31 cellular contexts compared by ENCODE assay signal in the genomic region with DNA sequence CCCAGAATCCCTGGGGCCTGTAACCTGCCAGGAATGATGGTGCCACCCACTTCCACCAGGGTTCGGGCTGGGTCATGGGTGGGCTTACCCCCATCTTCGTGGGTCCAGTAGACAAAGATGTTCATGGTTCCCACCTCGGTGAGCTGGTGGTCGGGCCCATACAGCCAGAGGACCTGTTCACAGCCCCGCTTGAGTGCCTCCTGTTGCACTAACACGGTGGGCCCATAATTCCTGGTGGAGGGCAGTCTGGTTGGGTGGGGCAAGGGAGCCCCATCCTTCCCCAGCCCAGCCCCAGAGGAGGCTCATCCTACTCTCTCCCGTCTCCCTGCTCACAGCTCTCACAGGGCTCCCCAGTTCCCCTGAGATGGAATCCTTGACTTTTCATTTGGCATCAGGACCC. TPM values are rescaled to one million over a fixed set of nuclear protein-coding genes. Genes with fewer than 3 reads are reported as not detected.
"Had no signal": no experiment of that assay in that cellular context is flagged by ENCODE, and none has a peak within 500 bp of the region (broad histone marks: within the 10 kb centered on the region; RNA-seq: fewer than 3 reads in every experiment).

No MANE protein-coding gene starts in this region.

- H3K4me3 ChIP-seq: hepatocyte, sigmoid colon, smooth muscle cell, thoracic aorta, upper lobe of left lung had no signal

- H3K4me2 ChIP-seq: hepatocyte, SK-N-SH, smooth muscle cell had no signal

- H3K27me3 ChIP-seq: hepatocyte, sigmoid colon, upper lobe of left lung had no signal

- H3K9ac ChIP-seq: SK-N-SH had no signal

- H3K4me3 Mint-ChIP-seq: activated naive CD8-positive, alpha-beta T cell treated with anti-CD3 and anti-CD28 coated beads for 36 hours; memory B cell had no signal

- FAIRE-seq: astrocyte had no signal

- H3K27ac Mint-ChIP-seq: activated naive CD8-positive, alpha-beta T cell treated with anti-CD3 and anti-CD28 coated beads for 36 hours; memory B cell; progenitor cell of endocrine pancreas had no signal

- H3K27ac ChIP-seq: hepatocyte had no signal

- DNase-seq: activated CD4-positive, alpha-beta T cell treated with anti-CD3 and anti-CD28 coated beads for 4 hours; activated CD4-positive, alpha-beta T cell treated with anti-CD3 and anti-CD28 coated beads, Interleukin-2, amount 50 U/mL, for 48 hours; activated CD4-positive, CD25-positive, alpha-beta regulatory T cell; activated CD8-positive, alpha-beta memory T cell treated with anti-CD3 and anti-CD28 coated beads, Interleukin-2, amount 50 U/mL, for 48 hours; activated gamma-delta T cell; activated naive CD8-positive, alpha-beta T cell treated with anti-CD3 and anti-CD28 coated beads for 36 hours; activated T-cell treated with anti-CD3 and anti-CD28 coated beads, Interleukin-2, amount 50 U/mL, for 48 hours; central memory CD4-positive, alpha-beta T cell; dermis blood vessel endothelial cell; effector CD8-positive, alpha-beta T cell; foreskin melanocyte; glutamatergic neuron; retina; sigmoid colon; stimulated activated CD4-positive, alpha-beta T cell treated with anti-CD3 and anti-CD28 coated beads, Interleukin-15, amount 100 ng/mL, for 24 hours; stimulated activated CD8-positive, alpha-beta memory T cell treated with anti-CD3 and anti-CD28 coated beads, Interleukin-4, amount 100 ng/mL, for 48 hours; stimulated activated naive CD4-positive, alpha-beta T cell; T-cell had no signal

- H3K9me3 ChIP-seq: sigmoid colon, SK-N-SH, thoracic aorta, upper lobe of left lung had no signal

- H3K9me3 Mint-ChIP-seq: activated naive CD8-positive, alpha-beta T cell treated with anti-CD3 and anti-CD28 coated beads for 36 hours; memory B cell; T-cell had no signal

- H3K27me3 Mint-ChIP-seq: activated naive CD8-positive, alpha-beta T cell treated with anti-CD3 and anti-CD28 coated beads for 36 hours; memory B cell; progenitor cell of endocrine pancreas; T-cell had no signal

- H3K36me3 Mint-ChIP-seq: T-cell had no signal

RNA-seq across cellular contexts. Expression of a gene that starts 41.8 kb away (rescaled TPM):
- total RNA-seq: activated CD8-positive, alpha-beta memory T cell treated with anti-CD3 and anti-CD28 coated beads for 36 hours; activated naive CD8-positive, alpha-beta T cell treated with anti-CD3 and anti-CD28 coated beads for 36 hours; astrocyte; dermis blood vessel endothelial cell; esophagus mucosa; hepatocyte; osteoblast; progenitor cell of endocrine pancreas; sigmoid colon; smooth muscle cell; T-cell; thoracic aorta; upper lobe of left lung had no signal
- polyA plus RNA-seq: hepatocyte, neural cell, sigmoid colon, SK-N-SH, smooth muscle cell had no signal

RNA-seq across cellular contexts. Expression of a gene that starts 50.4 kb away (rescaled TPM):
- total RNA-seq: activated CD8-positive, alpha-beta memory T cell treated with anti-CD3 and anti-CD28 coated beads for 36 hours; activated naive CD8-positive, alpha-beta T cell treated with anti-CD3 and anti-CD28 coated beads for 36 hours; astrocyte; osteoblast; sigmoid colon; T-cell; thoracic aorta had no signal
- polyA plus RNA-seq: liver, neural cell, smooth muscle cell had no signal
